1 cellular context compared by ENCODE assay signal in the genomic region with DNA sequence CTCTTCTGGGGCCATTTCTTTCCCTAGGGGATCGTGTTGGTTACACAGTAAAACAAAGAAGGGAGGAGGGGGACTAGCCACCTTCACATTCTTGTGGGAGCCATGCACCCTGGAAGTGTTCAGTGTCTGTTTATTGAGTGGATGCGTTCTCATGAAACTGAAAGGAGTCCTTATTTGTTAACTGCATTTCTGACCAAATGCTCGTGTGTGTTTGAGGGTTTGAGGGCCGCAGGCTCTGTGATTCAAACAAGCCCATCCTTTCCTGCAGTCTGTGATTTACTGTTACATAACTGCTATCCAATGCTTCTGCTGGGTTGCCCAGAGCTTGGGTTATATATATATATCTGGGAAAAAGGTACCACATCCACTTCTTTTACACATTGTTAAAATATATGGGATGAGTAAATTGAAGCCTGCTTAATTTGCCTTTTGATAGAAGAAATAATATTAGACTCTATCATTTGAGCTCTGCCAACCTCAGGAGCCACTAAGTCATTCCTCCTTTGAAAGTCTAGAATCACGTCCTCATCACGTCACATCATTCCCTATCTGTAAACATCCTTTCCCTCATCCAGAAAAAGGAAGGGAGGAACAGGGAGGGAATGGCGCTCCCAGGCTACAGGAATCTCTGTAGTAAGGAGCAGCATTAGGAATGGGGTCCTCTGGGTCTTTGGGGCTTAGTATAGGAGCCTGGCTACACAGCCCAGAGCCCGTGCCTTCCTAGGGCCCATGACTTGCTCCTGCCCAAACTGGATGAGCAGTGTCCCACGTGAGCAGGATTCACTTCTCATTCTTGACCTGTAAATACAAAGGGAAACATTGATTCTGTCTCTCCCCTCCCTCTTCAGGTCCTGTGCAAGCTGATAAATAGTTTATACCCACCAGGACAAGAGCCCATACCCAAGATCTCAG.
TF ChIP-seq lines count a peak whose summit lies in the region.

No MANE protein-coding gene starts in this region.

TF ChIP-seq in GM12878, 131 proteins besides CTCF, POLR2A, EP300 and RAD21 (continued from another document):
- TF ChIP-seq, protein P1, sequence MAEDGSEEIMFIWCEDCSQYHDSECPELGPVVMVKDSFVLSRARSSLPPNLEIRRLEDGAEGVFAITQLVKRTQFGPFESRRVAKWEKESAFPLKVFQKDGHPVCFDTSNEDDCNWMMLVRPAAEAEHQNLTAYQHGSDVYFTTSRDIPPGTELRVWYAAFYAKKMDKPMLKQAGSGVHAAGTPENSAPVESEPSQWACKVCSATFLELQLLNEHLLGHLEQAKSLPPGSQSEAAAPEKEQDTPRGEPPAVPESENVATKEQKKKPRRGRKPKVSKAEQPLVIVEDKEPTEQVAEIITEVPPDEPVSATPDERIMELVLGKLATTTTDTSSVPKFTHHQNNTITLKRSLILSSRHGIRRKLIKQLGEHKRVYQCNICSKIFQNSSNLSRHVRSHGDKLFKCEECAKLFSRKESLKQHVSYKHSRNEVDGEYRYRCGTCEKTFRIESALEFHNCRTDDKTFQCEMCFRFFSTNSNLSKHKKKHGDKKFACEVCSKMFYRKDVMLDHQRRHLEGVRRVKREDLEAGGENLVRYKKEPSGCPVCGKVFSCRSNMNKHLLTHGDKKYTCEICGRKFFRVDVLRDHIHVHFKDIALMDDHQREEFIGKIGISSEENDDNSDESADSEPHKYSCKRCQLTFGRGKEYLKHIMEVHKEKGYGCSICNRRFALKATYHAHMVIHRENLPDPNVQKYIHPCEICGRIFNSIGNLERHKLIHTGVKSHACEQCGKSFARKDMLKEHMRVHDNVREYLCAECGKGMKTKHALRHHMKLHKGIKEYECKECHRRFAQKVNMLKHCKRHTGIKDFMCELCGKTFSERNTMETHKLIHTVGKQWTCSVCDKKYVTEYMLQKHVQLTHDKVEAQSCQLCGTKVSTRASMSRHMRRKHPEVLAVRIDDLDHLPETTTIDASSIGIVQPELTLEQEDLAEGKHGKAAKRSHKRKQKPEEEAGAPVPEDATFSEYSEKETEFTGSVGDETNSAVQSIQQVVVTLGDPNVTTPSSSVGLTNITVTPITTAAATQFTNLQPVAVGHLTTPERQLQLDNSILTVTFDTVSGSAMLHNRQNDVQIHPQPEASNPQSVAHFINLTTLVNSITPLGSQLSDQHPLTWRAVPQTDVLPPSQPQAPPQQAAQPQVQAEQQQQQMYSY (CRISPR knock-in tag; IDR thresholded peaks at IDR 0.05) = no peak
